8 cellular contexts compared by ENCODE assay signal in genomic region chr12:112409064-112409905, GRCh38. TPM values are rescaled to one million over a fixed set of nuclear protein-coding genes. Genes with fewer than 3 reads are reported as not detected.
DNase-seq lines count a peak whose midpoint lies in the region; ATAC-seq, FAIRE-seq and TF ChIP-seq lines count a peak whose summit lies in the region.

Gene RPL6 (minus strand): TSS chr12:112409605. CDS start chr12:112408656, 949 bp downstream.

- no peaks in the 10 kb centered on the region for H3K9me3 ChIP-seq in esophagus squamous epithelium

- peak within 1 kb of the TSS; percentile 88 to 91 (median 90) for H3K27ac ChIP-seq in esophagus squamous epithelium

- FAIRE-seq in RCC 7860 (lab: Jason Lieb, UNC), result no peak

- peaks cover 37% of the 10 kb centered on the region for H3K4me1 Mint-ChIP-seq in stimulated activated effector memory CD8-positive, alpha-beta T cell treated with anti-CD3 and anti-CD28 coated beads, Interleukin-12 subunit alpha, Interleukin-12 subunit beta, amount 100 ng/mL, for 72 hours

- no peaks in the 10 kb centered on the region for H3K27me3 ChIP-seq in esophagus squamous epithelium

- H3K27ac Mint-ChIP-seq in stimulated activated effector memory CD8-positive, alpha-beta T cell treated with anti-CD3 and anti-CD28 coated beads, Interleukin-12 subunit alpha, Interleukin-12 subunit beta, amount 100 ng/mL, for 72 hours, result peak within 1 kb of the TSS; percentile 100

- H3K36me3 ChIP-seq in esophagus squamous epithelium, result peaks cover 0 to 39% (median 33%) of the 10 kb centered on the region in 3 donors

- DNase-seq in DMS 273 treated with DMSO at 0.1 percent for 48 hours (lab: John Stamatoyannopoulos, UW) (peak; percentile 66), KG1 (lab: John Stamatoyannopoulos, UW) (peak; percentile 91), RCC 7860 (ENCODE audit: low spot score) (peak; percentile 81), esophagus squamous epithelium (lab: John Stamatoyannopoulos, UW) (peak; percentile 51), myocyte (ENCODE audit: low read depth) (peak; percentile 96)
- DNase-seq in activated T-cell treated with anti-CD3 and anti-CD28 coated beads, Interleukin-2, amount 50 U/mL, for 48 hours, result peak; percentile 85 to 89
- peak; percentile 56 to 89 for DNase-seq in stimulated activated effector memory CD8-positive, alpha-beta T cell treated with anti-CD3 and anti-CD28 coated beads, Interleukin-12 subunit alpha, Interleukin-12 subunit beta, amount 100 ng/mL, for 72 hours (ENCODE audit: low spot score in 2 of 2)

- WGBS in esophagus squamous epithelium, 2 donors, result 11 to 13% methylated on average over 24 to 33 of the region's 46 CpGs

- no peak for TF ChIP-seq CTCF in esophagus squamous epithelium (IDR thresholded peaks at IDR 0.05)

- peaks cover 55% of the 10 kb centered on the region for H3K36me3 Mint-ChIP-seq in stimulated activated effector memory CD8-positive, alpha-beta T cell treated with anti-CD3 and anti-CD28 coated beads, Interleukin-12 subunit alpha, Interleukin-12 subunit beta, amount 100 ng/mL, for 72 hours

- ATAC-seq in GM21576 (IDR thresholded peaks at IDR 0.05; ENCODE audit: unreplicated experiment), result peak; percentile 88
- peak; percentile 94 for ATAC-seq in stimulated activated effector memory CD8-positive, alpha-beta T cell treated with anti-CD3 and anti-CD28 coated beads, Interleukin-12 subunit alpha, Interleukin-12 subunit beta, amount 100 ng/mL, for 72 hours

- peak within 1 kb of the TSS; percentile 62 to 79 (median 70) for H3K4me3 ChIP-seq in esophagus squamous epithelium

- H3K4me1 ChIP-seq in esophagus squamous epithelium, result peaks cover 4 to 30% (median 14%) of the 10 kb centered on the region in 3 donors

- TF ChIP-seq POLR2A in esophagus squamous epithelium (IDR thresholded peaks at IDR 0.05), result peak in 3 of 4 donors; percentile 23 to 76 (median 72)

- no peaks in the 10 kb centered on the region for H3K9me3 Mint-ChIP-seq in stimulated activated effector memory CD8-positive, alpha-beta T cell treated with anti-CD3 and anti-CD28 coated beads, Interleukin-12 subunit alpha, Interleukin-12 subunit beta, amount 100 ng/mL, for 72 hours

- intact Hi-C loops in esophagus squamous epithelium (cut with DNase I), result no loop called here

- H3K4me3 Mint-ChIP-seq in stimulated activated effector memory CD8-positive, alpha-beta T cell treated with anti-CD3 and anti-CD28 coated beads, Interleukin-12 subunit alpha, Interleukin-12 subunit beta, amount 100 ng/mL, for 72 hours, result peak within 1 kb of the TSS; percentile 99

RNA-seq across cellular contexts. Expression of gene RPL6, which starts in this region (rescaled TPM):
- total RNA-seq in esophagus squamous epithelium, result 1,000 to 10,000 TPM; 1,154 to 2,029 (median 1,623) TPM
- total RNA-seq in myocyte, result 1,709 and 1,781 TPM in 2 replicates
- 992 TPM for polyA plus RNA-seq in myocyte (2012)

Comparison
In these comparisons a context has a peak if more than half of its experiments do, and no peak if none do; other contexts are left out.
1. Peak in every context shown above with its lines: DNase-seq, ATAC-seq, H3K4me3 ChIP-seq and H3K27ac ChIP-seq.